8 cellular contexts compared by ENCODE assay signal in the genomic region with DNA sequence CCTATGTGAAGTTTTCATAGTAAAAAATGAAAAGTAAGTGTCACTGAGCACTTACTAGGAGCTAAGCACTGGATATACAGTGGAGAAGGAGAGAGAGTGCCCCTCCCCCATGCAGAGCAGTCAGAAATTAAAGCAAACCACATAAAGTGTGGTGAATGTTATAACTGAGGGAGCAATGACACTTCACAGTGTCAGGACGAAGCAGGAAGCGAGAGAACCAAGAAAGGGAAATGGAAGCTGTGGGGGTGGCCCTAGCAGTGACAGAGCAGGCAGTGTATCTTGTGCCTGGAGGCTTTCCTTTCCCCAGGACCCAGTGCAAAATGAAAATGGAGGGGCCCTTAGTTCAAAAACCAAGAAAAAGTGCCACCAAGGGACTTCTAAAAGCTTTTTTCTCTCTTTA. TPM values are rescaled to one million over a fixed set of nuclear protein-coding genes. Genes with fewer than 3 reads are reported as not detected.
DNase-seq lines count a peak whose midpoint lies in the region; ATAC-seq and TF ChIP-seq lines count a peak whose summit lies in the region.

No MANE protein-coding gene starts in this region.

- H3K9ac ChIP-seq in MM.1S (ENCODE audit: low read length) = no peak overlapping the region

- intact Hi-C loops in naive thymus-derived CD4-positive, alpha-beta T cell (cut with micrococcal nuclease) = loop anchor here (1.0 to 5.0 kb wide), 4 partner anchors 54 to 161 kb away; a partner anchor contains a TSS
- intact Hi-C loops in esophagus muscularis mucosa (cut with DNase I) = no loop called here

- H3K9me2 ChIP-seq in MM.1S (replicated peaks; ENCODE audit: insufficient read depth, low read length) = no peaks in the 10 kb centered on the region

- H3K27me3 ChIP-seq in MM.1S (replicated peaks; ENCODE audit: insufficient read depth, low read length) = no peaks in the 10 kb centered on the region
- no peaks in the 10 kb centered on the region for H3K27me3 ChIP-seq in naive thymus-derived CD4-positive, alpha-beta T cell (ENCODE audit: control insufficient read depth in 2 of 2, insufficient read depth in 2 of 2, low read length in 2 of 2)
- no peaks in the 10 kb centered on the region for H3K27me3 ChIP-seq in esophagus muscularis mucosa

- H3K36me3 ChIP-seq in MM.1S (replicated peaks; ENCODE audit: insufficient read depth, low read length) (no peaks in the 10 kb centered on the region), esophagus muscularis mucosa (no peaks in the 10 kb centered on the region)
- no peaks in the 10 kb centered on the region for H3K36me3 ChIP-seq in naive thymus-derived CD4-positive, alpha-beta T cell (ENCODE audit: control insufficient read depth in 2 of 3, insufficient read depth in 3 of 3, low read length in 3 of 3)

- no peak for TF ChIP-seq POLR2A in esophagus muscularis mucosa (IDR thresholded peaks at IDR 0.05; ENCODE audit: low read depth)

- ATAC-seq in naive thymus-derived CD4-positive, alpha-beta T cell = peak; percentile 84

- peaks cover 36 to 86% (median 77%) of the 10 kb centered on the region in 7 donors for H3K4me1 Mint-ChIP-seq in naive thymus-derived CD4-positive, alpha-beta T cell

- peak overlapping the region; percentile 93 to 99 (median 98) for H3K27ac Mint-ChIP-seq in naive thymus-derived CD4-positive, alpha-beta T cell

- H3K9me3 Mint-ChIP-seq in naive thymus-derived CD4-positive, alpha-beta T cell = no peaks in the 10 kb centered on the region

- peak overlapping the region; percentile 14; the same call in 1 of the 2 replicates for H2AFZ ChIP-seq in MM.1S (ENCODE audit: low read length)

- H3K4me1 ChIP-seq in MM.1S (ENCODE audit: low read length) (peaks cover 4% of the 10 kb centered on the region; the same call in 1 of the 2 replicates), esophagus muscularis mucosa (no peaks in the 10 kb centered on the region)
- peaks cover 49 to 59% of the 10 kb centered on the region in 2 donors for H3K4me1 ChIP-seq in naive thymus-derived CD4-positive, alpha-beta T cell (ENCODE audit: control insufficient read depth in 2 of 2, insufficient read depth in 2 of 2, low read length in 2 of 2)

- DNase-seq in GM10248 (ENCODE audit: extremely low spot score) (peak; percentile 79), MM.1S (peak; percentile 34), activated T-cell treated with anti-CD3 and anti-CD28 coated beads for 24 hours (ENCODE audit: low read depth) (peak; percentile 54), esophagus muscularis mucosa (ENCODE audit: extremely low spot score) (no peak), NCI-H146 (lab: John Stamatoyannopoulos, UW) (no peak), NCI-H748 treated with DMSO at 0.1 percent for 48 hours (lab: John Stamatoyannopoulos, UW) (no peak), NCI-H2107 (lab: John Stamatoyannopoulos, UW) (no peak)
- DNase-seq in naive thymus-derived CD4-positive, alpha-beta T cell = peak in 8 of 9 donors; percentile 50 to 80 (median 75)

- no peaks in the 10 kb centered on the region for H3K27me3 Mint-ChIP-seq in naive thymus-derived CD4-positive, alpha-beta T cell

- no peak for TF ChIP-seq EP300 in esophagus muscularis mucosa (IDR thresholded peaks at IDR 0.05)

- no peak for TF ChIP-seq CTCF in GM10248 (IDR thresholded peaks at IDR 0.05; ENCODE audit: control extremely low read depth, extremely low read depth, low read depth, missing control alignments)
- TF ChIP-seq CTCF in MM.1S (IDR thresholded peaks at IDR 0.05; ENCODE audit: low read length) = no peak
- TF ChIP-seq CTCF in esophagus muscularis mucosa (IDR thresholded peaks at IDR 0.05) = no peak

- CTCF ChIA-PET in GM10248 (lab: Yijun Ruan, JAX) = interaction anchor here (0.7 to 1.9 kb wide), 9 partner anchors 10 to 291 kb away, joined by 3 to 8 read pairs (median 3); a partner anchor contains a TSS
- CTCF ChIA-PET in naive thymus-derived CD4-positive, alpha-beta T cell (lab: Charles Lee) = interaction anchor here (0.7 to 5.3 kb wide), 6 partner anchors 12 to 65 kb away, joined by 3 to 44 read pairs (median 4); a partner anchor contains a TSS

- peak overlapping the region; percentile 1; the same call in 1 of the 2 replicates for H3K4me2 ChIP-seq in MM.1S (ENCODE audit: low read depth, low read length)

- H3K4me3 Mint-ChIP-seq in naive thymus-derived CD4-positive, alpha-beta T cell = peak overlapping the region; percentile 74 to 95 (median 83)

- H3K27ac ChIP-seq in MM.1S (ENCODE audit: low read length) = peak overlapping the region; percentile 7; the same call in 1 of the 2 replicates
- peak overlapping the region; percentile 83 for H3K27ac ChIP-seq in naive thymus-derived CD4-positive, alpha-beta T cell (ENCODE audit: low read depth, low read length)
- H3K27ac ChIP-seq in esophagus muscularis mucosa (replicated peaks in 1 of 4) = no peak overlapping the region

- peaks cover 0 to 26% (median 0%) of the 10 kb centered on the region in 5 donors for H3K36me3 Mint-ChIP-seq in naive thymus-derived CD4-positive, alpha-beta T cell

- WGBS in esophagus muscularis mucosa = 51% methylated on average over 2 of the region's 2 CpGs

- H4K20me1 ChIP-seq in MM.1S (ENCODE audit: insufficient read depth, low read length) = no peaks in the 10 kb centered on the region

- H3K4me3 ChIP-seq in MM.1S (ENCODE audit: low read length) (no peak overlapping the region), esophagus muscularis mucosa (no peak overlapping the region)
- H3K4me3 ChIP-seq in naive thymus-derived CD4-positive, alpha-beta T cell (ENCODE audit: low read length) = peak overlapping the region; percentile 44

- POLR2A ChIA-PET in GM10248 (lab: Yijun Ruan, JAX) = interaction anchor here (0.7 kb wide), 1 partner anchor 66 kb away, joined by 3 read pairs; a partner anchor contains a TSS
- POLR2A ChIA-PET in naive thymus-derived CD4-positive, alpha-beta T cell (lab: Charles Lee) = interaction anchor here (0.6 to 21.4 kb wide), 14 partner anchors 10 to 264 kb away, joined by 3 to 929 read pairs (median 6); a partner anchor contains a TSS

- no peaks in the 10 kb centered on the region for H3K79me2 ChIP-seq in MM.1S (ENCODE audit: low read length)

- no peaks in the 10 kb centered on the region for H3F3A ChIP-seq in MM.1S (ENCODE audit: insufficient read depth, low read length)

- H3K9me3 ChIP-seq in MM.1S (replicated peaks; ENCODE audit: insufficient read depth, low read length) = no peaks in the 10 kb centered on the region
- H3K9me3 ChIP-seq in naive thymus-derived CD4-positive, alpha-beta T cell (ENCODE audit: control insufficient read depth in 2 of 3, low read length in 3 of 3) = no peaks in the 10 kb centered on the region
- no peaks in the 10 kb centered on the region for H3K9me3 ChIP-seq in esophagus muscularis mucosa

RNA-seq across cellular contexts. Expression of a gene that starts 21.5 kb away (rescaled TPM):
- total RNA-seq in naive thymus-derived CD4-positive, alpha-beta T cell = 100 to 1,000 TPM in 4 of 5 experiments, 10 to 100 TPM in 1; 68.5 to 247 (median 183) TPM
- 100 to 1,000 TPM; 171 to 179 TPM for polyA plus RNA-seq in naive thymus-derived CD4-positive, alpha-beta T cell
- total RNA-seq in esophagus muscularis mucosa = 10 to 100 TPM in 2 of 4 donors, 1 to 10 TPM in 2; 5.3 to 14.0 (median 9.3) TPM

Comparison
In these comparisons a context has a peak if more than half of its experiments do, and no peak if none do; other contexts are left out.
1. DNase-seq: peak in GM10248 (single experiment), MM.1S (single experiment), activated T-cell treated with anti-CD3 and anti-CD28 coated beads for 24 hours (single experiment) and naive thymus-derived CD4-positive, alpha-beta T cell (8 of 9); none in esophagus muscularis mucosa (single experiment), NCI-H146 (single experiment), NCI-H748 treated with DMSO at 0.1 percent for 48 hours (single experiment) and NCI-H2107 (single experiment).
2. H3K27ac ChIP-seq: peak in MM.1S (single experiment) and naive thymus-derived CD4-positive, alpha-beta T cell (single experiment); none in esophagus muscularis mucosa (0 of 4).
3. RNA of a gene that starts 21.5 kb away (total RNA-seq): 68.5 to 247 TPM in naive thymus-derived CD4-positive, alpha-beta T cell; 5.3 to 14.0 TPM in esophagus muscularis mucosa; every median in the first group is over 4 times any median in the second.